In genomic region chr17:42673885-42674754, GRCh38 we compare ENCODE assay signal across 8 cellular contexts. TPM values are rescaled to one million over a fixed set of nuclear protein-coding genes. Genes with fewer than 3 reads are reported as not detected.
A peak's percentile ranks its signal among the peaks of the same experiment; 100 is the strongest.
DNase-seq lines count a peak whose midpoint lies in the region; ATAC-seq, FAIRE-seq and TF ChIP-seq lines count a peak whose summit lies in the region.

No MANE protein-coding gene starts in this region.

- no peak for TF ChIP-seq EP300 in HepG2 (IDR thresholded peaks at IDR 0.05; ENCODE audit: low read depth in 2 of 2, low read length in 2 of 2)
- TF ChIP-seq EP300 in HepG2 (CRISPR knock-in tag; IDR thresholded peaks at IDR 0.05; ENCODE audit: borderline replicate concordance) = no peak

- intact Hi-C loops in HepG2 (cut with micrococcal nuclease; ENCODE audit: unreplicated experiment) (no loop called here), upper lobe of right lung (cut with DNase I) (no loop called here)

- POLR2A ChIA-PET in HepG2 (lab: Yijun Ruan, JAX) = interaction anchor here (0.7 to 6.3 kb wide), 4 partner anchors 9 to 138 kb away, joined by 3 to 65 read pairs (median 3); partner anchors contain the start of genes NAGLU, RETREG3, TUBG1 and TUBG2

- CTCF ChIA-PET in HepG2 (lab: Yijun Ruan, JAX; ENCODE audit: low intra/inter-chr PET ratio, low total read pairs) = no interaction called here

- TF ChIP-seq RAD21 in HepG2 (CRISPR knock-in tag; IDR thresholded peaks at IDR 0.05) = peak; percentile 42; the same call in 1 of the 2 replicates

- WGBS in HepG2 (ENCODE audit: low lambda C conversion rate) = 70% methylated on average over 17 of the region's 32 CpGs

- H3K27ac ChIP-seq in HepG2 (ENCODE audit: extremely low read length, insufficient read depth, low read length) = peak overlapping the region; percentile 16
- H3K27ac ChIP-seq in upper lobe of right lung = peak overlapping the region; percentile 87

- H3K79me2 ChIP-seq in HepG2 (ENCODE audit: insufficient read depth, low read length) = peaks cover 22% of the 10 kb centered on the region

- TF ChIP-seq CTCF in NB4 (IDR thresholded peaks at IDR 0.05; ENCODE audit: low read depth, low read length) = peak; percentile 55
- TF ChIP-seq CTCF in cardiac fibroblast (IDR thresholded peaks at IDR 0.05; ENCODE audit: low read depth, low read length) = peak; percentile 63
- peak; percentile 50 for TF ChIP-seq CTCF in HepG2 (CRISPR knock-in tag; IDR thresholded peaks at IDR 0.05)
- TF ChIP-seq CTCF in upper lobe of right lung (IDR thresholded peaks at IDR 0.05) = peak; percentile 56

- TF ChIP-seq POLR2A in NB4 (IDR thresholded peaks at IDR 0.05; ENCODE audit: extremely low read depth, insufficient read length) (no peak), HepG2 (IDR thresholded peaks at IDR 0.05; ENCODE audit: insufficient read depth in 1 of 2, low read depth in 2 of 2, low read length in 2 of 2) (no peak)

- ATAC-seq in HepG2 (peak; percentile 23), upper lobe of right lung (no peak), left lobe of liver (no peak), GM21381 (IDR thresholded peaks at IDR 0.05; ENCODE audit: unreplicated experiment) (no peak)

- H3K27me3 ChIP-seq in HepG2 (ENCODE audit: control insufficient read depth in 1 of 2, insufficient read depth in 2 of 2, low read length in 2 of 2) = no peaks in the 10 kb centered on the region
- H3K27me3 ChIP-seq in upper lobe of right lung = no peaks in the 10 kb centered on the region

- H3K36me3 ChIP-seq in HepG2 (replicated peaks in 1 of 2; ENCODE audit: control insufficient read depth in 1 of 2, insufficient read depth in 2 of 2, low read length in 2 of 2) (peaks cover 11 to 43% of the 10 kb centered on the region in 2 experiments), upper lobe of right lung (peaks cover 43% of the 10 kb centered on the region)

- H3K4me2 ChIP-seq in HepG2 (ENCODE audit: low read depth, low read length) = peak overlapping the region; percentile 99

- in situ Hi-C loops in HepG2 (cut with HindIII; ENCODE audit: extremely low pct_ligation_motif_present, low pct_unique_long_range_greater_than_20kb) = no loop called here

- no peak overlapping the region for H2AFZ ChIP-seq in HepG2 (ENCODE audit: low read length)

- H4K20me1 ChIP-seq in HepG2 (ENCODE audit: insufficient read depth, low read length) = no peaks in the 10 kb centered on the region; the same call in 1 of the 2 replicates

- H3K4me3 ChIP-seq in NB4 (ENCODE audit: low read depth, low read length) = peak overlapping the region; percentile 36
- peak overlapping the region; percentile 91 to 94 for H3K4me3 ChIP-seq in cardiac fibroblast (replicated peaks in 1 of 2; ENCODE audit: low read depth in 2 of 2, low read length in 2 of 2)
- H3K4me3 ChIP-seq in HepG2 (replicated peaks in 1 of 3; ENCODE audit: insufficient read depth in 1 of 3, low read depth in 2 of 3, low read length in 3 of 3) = peak overlapping the region in 1 of 3 experiments; percentile 99; a peak in 2 of 6 replicates
- H3K4me3 ChIP-seq in upper lobe of right lung = peak overlapping the region; percentile 89

- DNase-seq in NCI-H82 (lab: John Stamatoyannopoulos, UW) (peak; percentile 56), NCI-H82 treated with DMSO at 0.1 percent for 48 hours (lab: John Stamatoyannopoulos, UW; ENCODE audit: unreplicated experiment) (no peak), NB4 (ENCODE audit: low read depth) (peak; percentile 77), cardiac fibroblast (ENCODE audit: low read depth in 2 of 2) (peak; percentile 62 to 88), HepG2 (ENCODE audit: low spot score) (peak; percentile 48), upper lobe of right lung (peak; percentile 81), left lobe of liver (ENCODE audit: low spot score) (no peak)

- FAIRE-seq in HepG2 (lab: Jason Lieb, UNC) = no peak

- H3K9ac ChIP-seq in HepG2 (ENCODE audit: insufficient read depth, low read depth, low read length) = peak overlapping the region; percentile 36; the same call in 1 of the 2 replicates

- no TSS peak for BruUV-seq in HepG2 (replicated peaks; lab: Mats Ljungman, UMichigan)

- peaks cover 20% of the 10 kb centered on the region for H3K4me1 ChIP-seq in HepG2 (ENCODE audit: insufficient read depth, low read length)
- peaks cover 54% of the 10 kb centered on the region for H3K4me1 ChIP-seq in upper lobe of right lung

- no peaks in the 10 kb centered on the region for H3K9me3 ChIP-seq in HepG2 (ENCODE audit: low read length)
- no peaks in the 10 kb centered on the region for H3K9me3 ChIP-seq in upper lobe of right lung

RNA-seq across cellular contexts. Expression of gene PLEKHH3, which starts 2.7 kb away (rescaled TPM):
- total RNA-seq in HepG2 (2016; rRNA removed; fragmentation: Illumina TruSeq; extraction: Trizol) (9.3 and 19.9 TPM in 2 replicates), upper lobe of right lung (26.4 TPM), left lobe of liver (27.6 TPM)
- total RNA-seq in HepG2 (2016; cell fraction: cytosol; rRNA removed; fragmentation: Illumina TruSeq; extraction: Trizol; ENCODE audit: low read depth) = 2.9 and 5.1 TPM in 2 replicates
- 10.2 and 18.9 TPM in 2 replicates for total RNA-seq in HepG2 (2016; cell fraction: insoluble cytoplasmic fraction; rRNA removed; fragmentation: Illumina TruSeq; extraction: Trizol)
- 8.9 and 10.3 TPM in 2 replicates for total RNA-seq in HepG2 (2016; cell fraction: membrane; rRNA removed; fragmentation: Illumina TruSeq; extraction: Trizol)
- 10.2 and 14.4 TPM in 2 replicates for total RNA-seq in HepG2 (2016; cell fraction: nucleus; rRNA removed; fragmentation: Illumina TruSeq; extraction: Trizol)
- 6.0 and 7.5 TPM in 2 replicates for polyA plus RNA-seq in HepG2 (2011; rRNA removed)
- 3.4 and 6.4 TPM in 2 replicates for polyA plus RNA-seq in HepG2 (2011; cell fraction: cytosol; rRNA removed)
- polyA plus RNA-seq in HepG2 (2011; cell fraction: nucleus; rRNA removed) = 38.3 and 39.7 TPM in 2 replicates
- 7.4 and 10.5 TPM in 2 replicates for polyA plus RNA-seq in HepG2 (2012)
- 2.3 and 2.4 TPM in 2 replicates for polyA plus RNA-seq in HepG2 (2016; cell fraction: cytosol; fragmentation: Illumina TruSeq; extraction: Trizol; ENCODE audit: low read depth)
- polyA plus RNA-seq in HepG2 (2016; cell fraction: insoluble cytoplasmic fraction; fragmentation: Illumina TruSeq; extraction: Trizol; ENCODE audit: low read depth) = 8.9 and 12.6 TPM in 2 replicates
- polyA plus RNA-seq in HepG2 (2016; cell fraction: membrane; fragmentation: Illumina TruSeq; extraction: Trizol; ENCODE audit: low read depth) = 5.4 and 5.8 TPM in 2 replicates
- polyA plus RNA-seq in HepG2 (2016; cell fraction: nucleus; fragmentation: Illumina TruSeq; extraction: Trizol; ENCODE audit: insufficient read depth, low read depth) = 31.7 and 34.0 TPM in 2 replicates
- 7.4 and 8.5 TPM in 2 replicates for polyA minus RNA-seq in HepG2 (2011; rRNA and poly(A)+ RNA removed; ENCODE audit: low replicate concordance)
- polyA minus RNA-seq in HepG2 (2011; cell fraction: cytosol; rRNA and poly(A)+ RNA removed) = 5.2 and 7.6 TPM in 2 replicates
- 6.4 and 7.6 TPM in 2 replicates for polyA minus RNA-seq in HepG2 (2011; cell fraction: nucleus; rRNA and poly(A)+ RNA removed)

RNA-seq across cellular contexts. Expression of gene CCR10, which starts 7.5 kb away (rescaled TPM):
- total RNA-seq in HepG2 (2016; rRNA removed; fragmentation: Illumina TruSeq; extraction: Trizol) = 0.20 and 0.29 TPM in 2 replicates
- 0.10 and 0.26 TPM in 2 replicates for total RNA-seq in HepG2 (2016; cell fraction: cytosol; rRNA removed; fragmentation: Illumina TruSeq; extraction: Trizol; ENCODE audit: low read depth)
- total RNA-seq in HepG2 (2016; cell fraction: insoluble cytoplasmic fraction; rRNA removed; fragmentation: Illumina TruSeq; extraction: Trizol) = 0.15 and 0.48 TPM in 2 replicates
- 0.24 and 0.37 TPM in 2 replicates for total RNA-seq in HepG2 (2016; cell fraction: membrane; rRNA removed; fragmentation: Illumina TruSeq; extraction: Trizol)
- 0.38 and 0.47 TPM in 2 replicates for total RNA-seq in HepG2 (2016; cell fraction: nucleus; rRNA removed; fragmentation: Illumina TruSeq; extraction: Trizol)
- polyA plus RNA-seq in HepG2 (2011; rRNA removed) = 0.54 and 0.63 TPM in 2 replicates
- polyA plus RNA-seq in HepG2 (2011; cell fraction: cytosol; rRNA removed) = 0.69 and 0.85 TPM in 2 replicates
- 6.7 and 9.2 TPM in 2 replicates for polyA plus RNA-seq in HepG2 (2011; cell fraction: nucleus; rRNA removed)
- polyA plus RNA-seq in HepG2 (2012) = 1.1 TPM in 2 replicates
- 0.08 and 0.14 TPM in 2 replicates for polyA plus RNA-seq in HepG2 (2016; cell fraction: cytosol; fragmentation: Illumina TruSeq; extraction: Trizol; ENCODE audit: low read depth)
- polyA plus RNA-seq in HepG2 (2016; cell fraction: insoluble cytoplasmic fraction; fragmentation: Illumina TruSeq; extraction: Trizol; ENCODE audit: low read depth) = 0.19 TPM in 1 of 2 replicates, not detected in the other
- polyA plus RNA-seq in HepG2 (2016; cell fraction: membrane; fragmentation: Illumina TruSeq; extraction: Trizol; ENCODE audit: low read depth) = 0.13 TPM in 1 of 2 replicates, not detected in the other
- 1.4 and 2.1 TPM in 2 replicates for polyA plus RNA-seq in HepG2 (2016; cell fraction: nucleus; fragmentation: Illumina TruSeq; extraction: Trizol; ENCODE audit: insufficient read depth, low read depth)
- 0.19 and 0.62 TPM in 2 replicates for polyA minus RNA-seq in HepG2 (2011; rRNA and poly(A)+ RNA removed; ENCODE audit: low replicate concordance)
- polyA minus RNA-seq in HepG2 (2011; cell fraction: cytosol; rRNA and poly(A)+ RNA removed) = 0.40 and 0.62 TPM in 2 replicates
- 0.77 and 0.87 TPM in 2 replicates for polyA minus RNA-seq in HepG2 (2011; cell fraction: nucleus; rRNA and poly(A)+ RNA removed)
- 1.4 TPM for total RNA-seq in upper lobe of right lung
- total RNA-seq in left lobe of liver = 0.13 TPM

RNA-seq across cellular contexts. Expression of gene CNTNAP1, which starts 8.2 kb away (rescaled TPM):
- total RNA-seq in HepG2 (2016; rRNA removed; fragmentation: Illumina TruSeq; extraction: Trizol) (1.2 and 4.5 TPM in 2 replicates), upper lobe of right lung (6.5 TPM), left lobe of liver (0.93 TPM)
- 1.7 TPM in 2 replicates for total RNA-seq in HepG2 (2016; cell fraction: cytosol; rRNA removed; fragmentation: Illumina TruSeq; extraction: Trizol; ENCODE audit: low read depth)
- 1.4 and 4.9 TPM in 2 replicates for total RNA-seq in HepG2 (2016; cell fraction: insoluble cytoplasmic fraction; rRNA removed; fragmentation: Illumina TruSeq; extraction: Trizol)
- total RNA-seq in HepG2 (2016; cell fraction: membrane; rRNA removed; fragmentation: Illumina TruSeq; extraction: Trizol) = 1.1 and 1.5 TPM in 2 replicates
- 4.9 and 6.9 TPM in 2 replicates for total RNA-seq in HepG2 (2016; cell fraction: nucleus; rRNA removed; fragmentation: Illumina TruSeq; extraction: Trizol)
- polyA plus RNA-seq in HepG2 (2011; rRNA removed) = 7.7 and 10.7 TPM in 2 replicates
- polyA plus RNA-seq in HepG2 (2011; cell fraction: cytosol; rRNA removed) = 4.1 and 4.4 TPM in 2 replicates
- 62.6 and 69.7 TPM in 2 replicates for polyA plus RNA-seq in HepG2 (2011; cell fraction: nucleus; rRNA removed)
- 9.2 and 13.1 TPM in 2 replicates for polyA plus RNA-seq in HepG2 (2012)
- polyA plus RNA-seq in HepG2 (2016; cell fraction: cytosol; fragmentation: Illumina TruSeq; extraction: Trizol; ENCODE audit: low read depth) = 0.15 and 0.23 TPM in 2 replicates
- 1.1 and 1.6 TPM in 2 replicates for polyA plus RNA-seq in HepG2 (2016; cell fraction: insoluble cytoplasmic fraction; fragmentation: Illumina TruSeq; extraction: Trizol; ENCODE audit: low read depth)
- 0.47 and 0.51 TPM in 2 replicates for polyA plus RNA-seq in HepG2 (2016; cell fraction: membrane; fragmentation: Illumina TruSeq; extraction: Trizol; ENCODE audit: low read depth)
- 19.8 and 23.5 TPM in 2 replicates for polyA plus RNA-seq in HepG2 (2016; cell fraction: nucleus; fragmentation: Illumina TruSeq; extraction: Trizol; ENCODE audit: insufficient read depth, low read depth)
- polyA minus RNA-seq in HepG2 (2011; rRNA and poly(A)+ RNA removed; ENCODE audit: low replicate concordance) = 2.2 and 13.9 TPM in 2 replicates
- 8.8 TPM in 2 replicates for polyA minus RNA-seq in HepG2 (2011; cell fraction: cytosol; rRNA and poly(A)+ RNA removed)
- 12.2 and 13.8 TPM in 2 replicates for polyA minus RNA-seq in HepG2 (2011; cell fraction: nucleus; rRNA and poly(A)+ RNA removed)

RNA-seq across cellular contexts. Expression of gene TUBG2, which starts 15.0 kb away (rescaled TPM):
- total RNA-seq in HepG2 (2016; rRNA removed; fragmentation: Illumina TruSeq; extraction: Trizol) (6.6 and 16.0 TPM in 2 replicates), upper lobe of right lung (19.8 TPM), left lobe of liver (7.6 TPM)
- total RNA-seq in HepG2 (2016; cell fraction: cytosol; rRNA removed; fragmentation: Illumina TruSeq; extraction: Trizol; ENCODE audit: low read depth) = 6.2 and 7.8 TPM in 2 replicates
- 5.9 and 16.8 TPM in 2 replicates for total RNA-seq in HepG2 (2016; cell fraction: insoluble cytoplasmic fraction; rRNA removed; fragmentation: Illumina TruSeq; extraction: Trizol)
- 10.7 and 11.2 TPM in 2 replicates for total RNA-seq in HepG2 (2016; cell fraction: membrane; rRNA removed; fragmentation: Illumina TruSeq; extraction: Trizol)
- total RNA-seq in HepG2 (2016; cell fraction: nucleus; rRNA removed; fragmentation: Illumina TruSeq; extraction: Trizol) = 22.8 and 25.9 TPM in 2 replicates
- polyA plus RNA-seq in HepG2 (2011; rRNA removed) = 42.3 and 48.3 TPM in 2 replicates
- polyA plus RNA-seq in HepG2 (2011; cell fraction: cytosol; rRNA removed) = 26.1 and 26.6 TPM in 2 replicates
- polyA plus RNA-seq in HepG2 (2011; cell fraction: nucleus; rRNA removed) = 251 and 257 TPM in 2 replicates
- 33.9 and 38.4 TPM in 2 replicates for polyA plus RNA-seq in HepG2 (2012)
- polyA plus RNA-seq in HepG2 (2016; cell fraction: cytosol; fragmentation: Illumina TruSeq; extraction: Trizol; ENCODE audit: low read depth) = 10.7 and 13.2 TPM in 2 replicates
- 13.2 and 18.2 TPM in 2 replicates for polyA plus RNA-seq in HepG2 (2016; cell fraction: insoluble cytoplasmic fraction; fragmentation: Illumina TruSeq; extraction: Trizol; ENCODE audit: low read depth)
- 19.9 and 20.4 TPM in 2 replicates for polyA plus RNA-seq in HepG2 (2016; cell fraction: membrane; fragmentation: Illumina TruSeq; extraction: Trizol; ENCODE audit: low read depth)
- 85.4 and 93.9 TPM in 2 replicates for polyA plus RNA-seq in HepG2 (2016; cell fraction: nucleus; fragmentation: Illumina TruSeq; extraction: Trizol; ENCODE audit: insufficient read depth, low read depth)
- 4.8 and 24.0 TPM in 2 replicates for polyA minus RNA-seq in HepG2 (2011; rRNA and poly(A)+ RNA removed; ENCODE audit: low replicate concordance)
- polyA minus RNA-seq in HepG2 (2011; cell fraction: cytosol; rRNA and poly(A)+ RNA removed) = 8.4 and 8.6 TPM in 2 replicates
- polyA minus RNA-seq in HepG2 (2011; cell fraction: nucleus; rRNA and poly(A)+ RNA removed) = 41.6 and 47.0 TPM in 2 replicates

Comparison
In these comparisons a context has a peak if more than half of its experiments do, and no peak if none do; other contexts are left out.
1. DNase-seq: peak in NCI-H82 (single experiment), NB4 (single experiment), cardiac fibroblast (2 of 2), HepG2 (single experiment) and upper lobe of right lung (single experiment); none in NCI-H82 treated with DMSO at 0.1 percent for 48 hours (single experiment) and left lobe of liver (single experiment).
2. Peak in every context shown above with its lines, with median percentiles within 50 percentile points of each other: CTCF ChIP-seq.